ENCODE assay signal across 20 cellular contexts in genomic region chr6:128208078-128208477, GRCh38.
DNase-seq lines count a peak whose midpoint lies in the region; ATAC-seq, FAIRE-seq and TF ChIP-seq lines count a peak whose summit lies in the region.
"Had no signal": no experiment of that assay in that cellular context is flagged by ENCODE, and none has a peak within 500 bp of the region (broad histone marks: within the 10 kb centered on the region; RNA-seq: fewer than 3 reads in every experiment).

No MANE protein-coding gene starts in this region.

- TF ChIP-seq CTCF in body of pancreas (IDR thresholded peaks at IDR 0.05) (no peak), OCI-LY7 (conservative IDR thresholded peaks at IDR 0.05; ENCODE audit: low read length) (no peak)

- no peaks in the 10 kb centered on the region for H3K36me3 ChIP-seq in body of pancreas (replicated peaks in 1 of 2; ENCODE audit: insufficient read depth in 1 of 2, low read depth in 2 of 2)
- H3K36me3 ChIP-seq in OCI-LY7 (ENCODE audit: insufficient read depth, low read length), result no peaks in the 10 kb centered on the region
- H3K36me3 ChIP-seq: heart left ventricle, right atrium auricular region, tibial nerve had no signal

- DNase-seq in AG08396 (ENCODE audit: low spot score) (peak; percentile 5), HT1080 (ENCODE audit: low read depth) (peak; percentile 80), body of pancreas (no peak), kidney tubule cell (ENCODE audit: low spot score) (peak; percentile 27), GM12892 (ENCODE audit: insufficient read length) (no peak), dedifferentiated amniotic fluid mesenchymal stem cell (ENCODE audit: extremely low spot score) (no peak), OCI-LY7 (ENCODE audit: low spot score) (no peak)
- DNase-seq: anterior cingulate cortex; DND-41; heart left ventricle; left colon; naive thymus-derived CD8-positive, alpha-beta T cell; NCI-H510A; SHP77 treated with DMSO at 0.1 percent for 48 hours; stimulated activated CD4-positive, alpha-beta T cell treated with anti-CD3 and anti-CD28 coated beads, Interleukin-4, amount 100 ng/mL, for 1 hour had no signal

- H4K20me1 ChIP-seq in OCI-LY7 (ENCODE audit: insufficient read depth, low read length), result no peaks in the 10 kb centered on the region

- no peak overlapping the region for H3K4me2 ChIP-seq in OCI-LY7 (ENCODE audit: low read length)

- no peaks in the 10 kb centered on the region for H3K79me2 ChIP-seq in OCI-LY7 (ENCODE audit: insufficient read depth, low read depth, low read length)

- no peak overlapping the region for H2AFZ ChIP-seq in OCI-LY7 (ENCODE audit: low read length)

- CTCF ChIA-PET in OCI-LY7 (lab: Charles Lee; ENCODE audit: unreplicated experiment), result no interaction called here

- no peaks in the 10 kb centered on the region for H3K9me2 ChIP-seq in OCI-LY7 (ENCODE audit: insufficient read depth, low read length)

- POLR2A ChIA-PET in OCI-LY7 (lab: Charles Lee), result no interaction called here

- H3K4me3 ChIP-seq in body of pancreas, result no peak overlapping the region
- no peak overlapping the region for H3K4me3 ChIP-seq in OCI-LY7 (ENCODE audit: low read depth, low read length, poor library complexity, severe bottlenecking)
- H3K4me3 ChIP-seq: heart left ventricle, right atrium auricular region, tibial nerve had no signal

- intact Hi-C loops in body of pancreas (cut with DNase I) (no loop called here), OCI-LY7 (cut with micrococcal nuclease; ENCODE audit: unreplicated experiment) (no loop called here)

- no peak for FAIRE-seq in GM12892 (lab: Jason Lieb, UNC)
- FAIRE-seq: GM12891 had no signal

- no peaks in the 10 kb centered on the region for H3K27me3 ChIP-seq in body of pancreas
- H3K27me3 ChIP-seq: heart left ventricle, right atrium auricular region, tibial nerve had no signal

- BruUV-seq in OCI-LY7 (replicated peaks; lab: Mats Ljungman, UMichigan), result no TSS peak

- H3K9me3 ChIP-seq in body of pancreas (no peaks in the 10 kb centered on the region), OCI-LY7 (ENCODE audit: low read length) (no peaks in the 10 kb centered on the region)
- H3K9me3 ChIP-seq: heart left ventricle, right atrium auricular region, tibial nerve had no signal

- H3K4me1 ChIP-seq in body of pancreas (peaks cover 12% of the 10 kb centered on the region), OCI-LY7 (ENCODE audit: insufficient read depth, low read length, poor library complexity, severe bottlenecking) (no peaks in the 10 kb centered on the region)
- H3K4me1 ChIP-seq: right atrium auricular region, tibial nerve had no signal

- TF ChIP-seq POLR2A in body of pancreas (IDR thresholded peaks at IDR 0.05), result no peak
- no peak for TF ChIP-seq POLR2A in GM12892 (IDR thresholded peaks at IDR 0.05; ENCODE audit: low read depth, low read length)

- ATAC-seq in body of pancreas, result peak; percentile 67
- ATAC-seq in HG03460 (IDR thresholded peaks at IDR 0.05; ENCODE audit: unreplicated experiment), result no peak
- ATAC-seq: activated T-helper 17 cell treated with anti-CD3 and anti-CD28 coated beads, Interleukin-2, amount 50 U/mL, for 72 hours; left colon; naive thymus-derived CD8-positive, alpha-beta T cell had no signal

- peak overlapping the region in 1 of 4 donors; percentile 29 for H3K27ac ChIP-seq in body of pancreas
- H3K27ac ChIP-seq in OCI-LY7 (ENCODE audit: low read depth, low read length, poor library complexity, severe bottlenecking), result no peak overlapping the region
- H3K27ac ChIP-seq: heart left ventricle, right atrium auricular region, tibial nerve had no signal

Comparison
In these comparisons a context has a peak if more than half of its experiments do, and no peak if none do; other contexts are left out.
1. DNase-seq: peak in AG08396 (single experiment), HT1080 (single experiment) and kidney tubule cell (single experiment); none in body of pancreas (0 of 4), GM12892 (single experiment), dedifferentiated amniotic fluid mesenchymal stem cell (single experiment) and OCI-LY7 (single experiment).